In the genomic region with DNA sequence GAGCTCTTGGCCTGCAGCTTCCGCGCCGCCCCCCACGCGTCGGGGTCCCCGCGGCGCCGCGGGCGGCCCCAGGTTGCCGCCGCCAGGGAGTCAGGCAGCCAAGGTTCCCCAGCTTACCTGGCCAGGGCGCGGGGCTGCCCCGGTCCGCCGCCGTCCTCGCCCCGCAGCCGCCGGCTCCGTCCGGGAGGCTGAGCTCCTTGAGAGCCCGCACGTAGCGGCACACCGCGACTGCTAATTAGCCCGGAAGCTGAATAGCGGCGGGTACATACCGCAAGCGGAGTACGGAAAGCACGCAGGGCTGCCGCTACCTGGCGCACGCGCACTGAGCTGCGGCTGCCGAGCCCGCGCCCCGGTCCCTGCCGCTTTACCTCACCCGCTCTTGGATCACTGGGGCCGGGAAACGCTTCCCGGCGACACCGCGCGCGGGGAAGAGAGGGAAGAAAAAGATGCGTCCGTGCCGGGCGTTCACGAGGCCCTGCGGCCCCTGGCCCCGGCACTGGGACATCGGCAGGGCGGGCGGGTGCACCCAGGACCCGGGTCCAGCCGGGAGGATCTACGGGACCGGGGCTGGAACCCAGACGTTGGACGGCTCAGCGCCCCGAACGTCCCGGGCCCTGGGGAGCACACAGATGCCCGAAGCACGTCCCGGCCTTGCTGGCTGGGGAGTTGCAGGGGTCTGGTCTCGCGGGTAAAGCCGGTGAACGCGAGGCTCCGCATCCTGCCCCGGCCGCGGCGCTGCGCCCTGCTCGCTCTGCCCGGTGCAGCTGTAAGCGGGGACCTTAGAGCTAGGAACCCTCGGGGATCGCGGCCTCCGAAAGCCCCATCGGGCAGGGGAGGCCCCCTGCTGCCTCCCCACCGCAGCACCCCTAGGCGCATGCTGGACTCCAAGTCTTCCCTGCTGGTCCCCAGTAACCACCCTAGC, we compare ENCODE assay signal across 8 cellular contexts. TPM values are rescaled to one million over a fixed set of nuclear protein-coding genes. Genes with fewer than 3 reads are reported as not detected.
DNase-seq lines count a peak whose midpoint lies in the region; ATAC-seq and TF ChIP-seq lines count a peak whose summit lies in the region.

A gene with protein sequence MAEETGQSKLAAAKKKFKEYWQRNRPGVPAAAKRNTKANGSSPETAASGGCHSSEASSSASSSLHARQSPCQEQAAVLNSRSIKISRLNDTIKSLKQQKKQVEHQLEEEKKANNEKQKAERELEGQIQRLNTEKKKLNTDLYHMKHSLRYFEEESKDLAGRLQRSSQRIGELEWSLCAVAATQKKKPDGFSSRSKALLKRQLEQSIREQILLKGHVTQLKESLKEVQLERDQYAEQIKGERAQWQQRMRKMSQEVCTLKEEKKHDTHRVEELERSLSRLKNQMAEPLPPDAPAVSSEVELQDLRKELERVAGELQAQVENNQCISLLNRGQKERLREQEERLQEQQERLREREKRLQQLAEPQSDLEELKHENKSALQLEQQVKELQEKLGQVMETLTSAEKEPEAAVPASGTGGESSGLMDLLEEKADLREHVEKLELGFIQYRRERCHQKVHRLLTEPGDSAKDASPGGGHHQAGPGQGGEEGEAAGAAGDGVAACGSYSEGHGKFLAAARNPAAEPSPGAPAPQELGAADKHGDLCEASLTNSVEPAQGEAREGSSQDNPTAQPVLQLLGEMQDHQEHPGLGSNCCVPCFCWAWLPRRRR (minus strand): TSS at position 253 of the 922 bp plus-strand sequence. CDS start 47,739 bp downstream, outside the sequence.

- peak; percentile 79 for DNase-seq in AG20443 (ENCODE audit: low spot score)
- DNase-seq in NCI-H774 (lab: John Stamatoyannopoulos, UW) = peak; percentile 75
- peak; percentile 71 to 84 for DNase-seq in mesothelial cell of epicardium (ENCODE audit: low spot score in 2 of 2, unreplicated experiment in 2 of 2)
- peak; percentile 66 to 69 for DNase-seq in stimulated activated CD8-positive, alpha-beta memory T cell treated with anti-CD3 and anti-CD28 coated beads, Interleukin-15, amount 100 ng/mL, for 48 hours (ENCODE audit: low read depth in 2 of 2)

- CTCF ChIA-PET in activated CD8-positive, alpha-beta memory T cell treated with anti-CD3 and anti-CD28 coated beads for 36 hours (lab: Charles Lee) = interaction anchor here (1.3 to 1.6 kb wide), 2 partner anchors 144 to 374 kb away, joined by 3 read pairs; a partner anchor contains a TSS

- H3K4me3 Mint-ChIP-seq in mesothelial cell of epicardium = peak within 1 kb of the TSS; percentile 81

- no peak within 1 kb of the TSS for H3K27ac Mint-ChIP-seq in mesothelial cell of epicardium

- peaks cover 11% of the 10 kb centered on the region for H3K4me1 Mint-ChIP-seq in mesothelial cell of epicardium

- in situ Hi-C loops in endometrial microvascular endothelial cells (cut with HindIII; ENCODE audit: inconsistent ontology term, low pct_unique_long_range_greater_than_20kb, low sequenced_read_pairs) = no loop called here

- no peak for TF ChIP-seq CTCF in mesothelial cell of epicardium (IDR thresholded peaks at IDR 0.05; ENCODE audit: unreplicated experiment)

- peaks cover 15% of the 10 kb centered on the region for H3K27me3 Mint-ChIP-seq in mesothelial cell of epicardium (ENCODE audit: low read depth)

- H3K36me3 Mint-ChIP-seq in mesothelial cell of epicardium = no peaks in the 10 kb centered on the region

- POLR2A ChIA-PET in activated CD8-positive, alpha-beta memory T cell treated with anti-CD3 and anti-CD28 coated beads for 36 hours (lab: Charles Lee) = interaction anchor here (1.1 to 1.2 kb wide), 2 partner anchors 68 to 217 kb away, joined by 4 to 7 read pairs; a partner anchor contains a TSS

- ATAC-seq in GM19025 (IDR thresholded peaks at IDR 0.05; ENCODE audit: low read depth, unreplicated experiment) (peak; percentile 63), HG03196 (IDR thresholded peaks at IDR 0.05; ENCODE audit: unreplicated experiment) (peak; percentile 63)

- no peaks in the 10 kb centered on the region for H3K9me3 Mint-ChIP-seq in mesothelial cell of epicardium

RNA-seq across cellular contexts. Expression of the gene that starts here (rescaled TPM):
- total RNA-seq in activated CD8-positive, alpha-beta memory T cell treated with anti-CD3 and anti-CD28 coated beads for 36 hours = 100 to 1,000 TPM; 166 to 167 TPM
- total RNA-seq in endometrial microvascular endothelial cells (ENCODE audit: inconsistent ontology term) = 17.6 TPM
- total RNA-seq in mesothelial cell of epicardium = 156 to 157 TPM (median 156 TPM) in 3 replicates

Comparison
In these comparisons a context has a peak if more than half of its experiments do, and no peak if none do; other contexts are left out.
1. Peak in every context shown above with its lines: DNase-seq and ATAC-seq.